8 cellular contexts compared by ENCODE assay signal in genomic region chr5:139633295-139634027, GRCh38. TPM values are rescaled to one million over a fixed set of nuclear protein-coding genes. Genes with fewer than 3 reads are reported as not detected.
DNase-seq lines count a peak whose midpoint lies in the region; ATAC-seq and TF ChIP-seq lines count a peak whose summit lies in the region.

No MANE protein-coding gene starts in this region.

- POLR2A ChIA-PET in OCI-LY7 (lab: Charles Lee): interaction anchor here (0.6 to 2.3 kb wide), 8 partner anchors 15 to 122 kb away, joined by 3 to 9 read pairs (median 6); partner anchors contain the start of gene CXXC5

- intact Hi-C loops in OCI-LY7 (cut with micrococcal nuclease; ENCODE audit: unreplicated experiment): loop anchor here (1.0 to 2.0 kb wide), 4 partner anchors 57 to 211 kb away; no protein-coding TSS in a partner anchor
- intact Hi-C loops in esophagus squamous epithelium (cut with DNase I): loop anchor here (2.0 to 5.0 kb wide), 2 partner anchors 54 to 131 kb away; no protein-coding TSS in a partner anchor

- DNase-seq in OCI-LY7 (ENCODE audit: low spot score) (peak; percentile 82), activated T-cell treated with anti-CD3 and anti-CD28 coated beads for 48 hours (ENCODE audit: low read depth) (peak; percentile 53), esophagus squamous epithelium (lab: John Stamatoyannopoulos, UW) (no peak), naive B cell (peak; percentile 71), thoracic aorta (ENCODE audit: low spot score) (no peak)

- H3K27me3 Mint-ChIP-seq in IgD-negative memory B cell: no peaks in the 10 kb centered on the region
- no peaks in the 10 kb centered on the region for H3K27me3 Mint-ChIP-seq in naive B cell

- peaks cover 17 to 36% (median 32%) of the 10 kb centered on the region in 3 donors for H3K4me1 Mint-ChIP-seq in IgD-negative memory B cell
- peaks cover 44 to 56% (median 49%) of the 10 kb centered on the region in 3 donors for H3K4me1 Mint-ChIP-seq in naive B cell

- H3K9me2 ChIP-seq in OCI-LY7 (ENCODE audit: insufficient read depth, low read length): no peaks in the 10 kb centered on the region

- peak overlapping the region; percentile 98 for H3K27ac ChIP-seq in OCI-LY7 (ENCODE audit: low read depth, low read length, poor library complexity, severe bottlenecking)
- no peak overlapping the region for H3K27ac ChIP-seq in esophagus squamous epithelium
- no peak overlapping the region for H3K27ac ChIP-seq in thoracic aorta

- peaks cover 4% of the 10 kb centered on the region; the same call in 1 of the 2 replicates for H3K79me2 ChIP-seq in OCI-LY7 (ENCODE audit: insufficient read depth, low read depth, low read length)

- H2AFZ ChIP-seq in OCI-LY7 (ENCODE audit: low read length): no peak overlapping the region

- CTCF ChIA-PET in OCI-LY7 (lab: Charles Lee; ENCODE audit: unreplicated experiment): interaction anchor here (0.9 to 5.8 kb wide), 11 partner anchors 18 to 134 kb away, joined by 3 to 49 read pairs (median 4); no protein-coding TSS in a partner anchor

- peak overlapping the region; percentile 46 to 98 (median 90) for H3K27ac Mint-ChIP-seq in IgD-negative memory B cell
- H3K27ac Mint-ChIP-seq in naive B cell: peak overlapping the region; percentile 77 to 99 (median 94)

- BruUV-seq in OCI-LY7 (replicated peaks; lab: Mats Ljungman, UMichigan): no TSS peak

- no peaks in the 10 kb centered on the region for H3K9me3 ChIP-seq in OCI-LY7 (ENCODE audit: low read length)
- H3K9me3 ChIP-seq in esophagus squamous epithelium: no peaks in the 10 kb centered on the region
- no peaks in the 10 kb centered on the region for H3K9me3 ChIP-seq in thoracic aorta

- H3K9me3 Mint-ChIP-seq in IgD-negative memory B cell: no peaks in the 10 kb centered on the region
- H3K9me3 Mint-ChIP-seq in naive B cell: no peaks in the 10 kb centered on the region

- H3K27me3 ChIP-seq in esophagus squamous epithelium: no peaks in the 10 kb centered on the region
- no peaks in the 10 kb centered on the region for H3K27me3 ChIP-seq in thoracic aorta (replicated peaks; ENCODE audit: insufficient read depth)

- no peak for TF ChIP-seq POLR2A in esophagus squamous epithelium (IDR thresholded peaks at IDR 0.05)

- no peaks in the 10 kb centered on the region for H3K36me3 Mint-ChIP-seq in IgD-negative memory B cell
- H3K36me3 Mint-ChIP-seq in naive B cell: no peaks in the 10 kb centered on the region

- H4K20me1 ChIP-seq in OCI-LY7 (ENCODE audit: insufficient read depth, low read length): peaks cover 5% of the 10 kb centered on the region; the same call in 1 of the 2 replicates

- ATAC-seq in naive B cell (ENCODE audit: low read depth in 2 of 2) (peak in 1 of 2 donors; percentile 6), thoracic aorta (ENCODE audit: insufficient number of reproducible peaks, low FRiP score, low read depth) (no peak), GM18873 (IDR thresholded peaks at IDR 0.05; ENCODE audit: low FRiP score, unreplicated experiment) (no peak)

- H3K4me3 ChIP-seq in GM12875 (ENCODE audit: low read depth, low read length) (no peak overlapping the region), OCI-LY7 (ENCODE audit: low read depth, low read length, poor library complexity, severe bottlenecking) (peak overlapping the region; percentile 34), esophagus squamous epithelium (no peak overlapping the region), thoracic aorta (no peak overlapping the region)

- H3K4me3 Mint-ChIP-seq in IgD-negative memory B cell: peak overlapping the region in 3 of 4 donors; percentile 20 to 45 (median 39)
- peak overlapping the region in 3 of 8 donors; percentile 35 to 75 (median 57) for H3K4me3 Mint-ChIP-seq in naive B cell

- H3K4me1 ChIP-seq in OCI-LY7 (ENCODE audit: insufficient read depth, low read length, poor library complexity, severe bottlenecking) (peaks cover 63% of the 10 kb centered on the region), esophagus squamous epithelium (peaks cover 31 to 48% (median 34%) of the 10 kb centered on the region in 3 donors), thoracic aorta (ENCODE audit: control insufficient read depth in 1 of 2, low read depth in 2 of 2) (peaks cover 20 to 26% of the 10 kb centered on the region in 2 donors)

- TF ChIP-seq CTCF in GM12875 (IDR thresholded peaks at IDR 0.05; ENCODE audit: borderline replicate concordance, insufficient read depth, low read depth, low read length): peak; percentile 97
- TF ChIP-seq CTCF in OCI-LY7 (conservative IDR thresholded peaks at IDR 0.05; ENCODE audit: low read length): peak; percentile 99
- TF ChIP-seq CTCF in esophagus squamous epithelium (IDR thresholded peaks at IDR 0.05): peak; percentile 94 to 98 (median 97)
- TF ChIP-seq CTCF in thoracic aorta (IDR thresholded peaks at IDR 0.05): peak; percentile 97

- peak overlapping the region; percentile 95 for H3K4me2 ChIP-seq in OCI-LY7 (ENCODE audit: low read length)

- 0 to 10% methylated on average over 1 to 3 of the region's 6 CpGs for WGBS in esophagus squamous epithelium, 2 donors

- H3K36me3 ChIP-seq in OCI-LY7 (ENCODE audit: insufficient read depth, low read length) (peaks cover 33% of the 10 kb centered on the region), esophagus squamous epithelium (peaks cover 0 to 34% (median 0%) of the 10 kb centered on the region in 3 donors), thoracic aorta (no peaks in the 10 kb centered on the region)

RNA-seq across cellular contexts. Expression of gene CXXC5, which starts 14.7 kb away (rescaled TPM):
- 447 TPM for polyA plus RNA-seq in IgD-negative memory B cell
- 108 and 113 TPM in 2 replicates for total RNA-seq in OCI-LY7 (2014; rRNA removed; shearing (Covaris generic))
- 26.7 and 30.4 TPM in 2 replicates for total RNA-seq in OCI-LY7 (2022)
- total RNA-seq in esophagus squamous epithelium: 10 to 100 TPM; 13.9 to 40.4 (median 22.9) TPM
- 100 to 1,000 TPM; 351 to 547 (median 399) TPM for polyA plus RNA-seq in naive B cell (ENCODE audit: low read depth in 6 of 6)
- 10 to 100 TPM; 58.5 to 62.5 TPM for total RNA-seq in thoracic aorta

Comparison
In these comparisons a context has a peak if more than half of its experiments do, and no peak if none do; other contexts are left out.
1. DNase-seq: peak in OCI-LY7 (single experiment), activated T-cell treated with anti-CD3 and anti-CD28 coated beads for 48 hours (single experiment) and naive B cell (single experiment); none in esophagus squamous epithelium (single experiment) and thoracic aorta (single experiment).
2. Peak in every context shown above with its lines, with median percentiles within 50 percentile points of each other: CTCF ChIP-seq.